33 cellular contexts compared by ENCODE assay signal in the genomic region with DNA sequence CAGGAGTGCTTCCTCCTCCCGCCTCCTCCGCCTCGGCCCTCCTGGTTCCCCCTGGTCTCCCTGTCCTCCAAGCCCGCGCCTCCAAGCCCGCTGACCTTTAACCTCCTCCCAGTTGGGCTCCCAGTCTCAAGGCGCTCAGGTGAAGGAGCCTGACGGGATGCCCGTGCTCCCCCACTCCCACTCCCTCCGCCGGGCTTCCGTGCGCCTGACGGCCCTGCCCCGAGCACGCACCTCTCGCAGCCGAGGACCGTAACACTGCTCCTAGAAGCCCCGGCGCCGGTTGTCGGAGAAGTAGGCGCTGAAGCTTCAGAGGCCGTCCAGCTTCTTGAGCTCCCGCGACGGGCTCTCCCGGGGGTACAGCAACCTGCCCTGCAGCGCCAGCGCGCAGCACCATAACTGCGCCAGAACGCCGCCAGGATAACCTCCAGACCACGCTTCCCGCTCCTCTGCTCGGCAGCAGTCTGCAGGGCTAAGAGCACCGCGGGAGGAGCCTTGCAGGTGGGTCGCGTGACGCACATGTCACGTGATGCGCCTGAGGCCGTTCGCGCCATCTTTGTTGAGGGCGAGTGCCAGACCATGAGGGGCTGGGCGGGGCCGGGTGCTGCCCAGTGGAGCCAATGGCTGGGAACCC.
DNase-seq lines count a peak whose midpoint lies in the region; ATAC-seq and TF ChIP-seq lines count a peak whose summit lies in the region.
"Had no signal": no experiment of that assay in that cellular context is flagged by ENCODE, and none has a peak within 500 bp of the region (broad histone marks: within the 10 kb centered on the region; RNA-seq: fewer than 3 reads in every experiment).

No MANE protein-coding gene starts in this region.

- TF ChIP-seq POLR2A in GM18505 (IDR thresholded peaks at IDR 0.05; ENCODE audit: borderline replicate concordance, extremely low read depth, insufficient read depth, insufficient read length) = no peak

- no peak overlapping the region for H2BK120ac ChIP-seq in trophoblast cell (ENCODE audit: insufficient read depth, low read length, poor library complexity)

- no peak overlapping the region for H3K23ac ChIP-seq in trophoblast cell (ENCODE audit: low read length)

- H3K27me3 ChIP-seq in trophoblast cell (ENCODE audit: insufficient read depth, low read length) = no peaks in the 10 kb centered on the region
- H3K27me3 ChIP-seq: esophagus squamous epithelium, foreskin keratinocyte, heart left ventricle, pancreas, SJCRH30, suprapubic skin, vagina had no signal

- peak; percentile 68 for DNase-seq in DMS114 treated with DMSO at 0.1 percent for 48 hours (lab: John Stamatoyannopoulos, UW; ENCODE audit: unreplicated experiment)
- DNase-seq in NCI-H2227 (lab: John Stamatoyannopoulos, UW; ENCODE audit: unreplicated experiment) = peak; percentile 86
- peak; percentile 40 for DNase-seq in coronary artery (ENCODE audit: low spot score)
- no peak for DNase-seq in trophoblast cell
- DNase-seq in NCI-H2196 (lab: John Stamatoyannopoulos, UW; ENCODE audit: unreplicated experiment) = no peak
- DNase-seq in GM19238 (ENCODE audit: insufficient read length, low spot score) = no peak
- DNase-seq in kidney tubule cell (ENCODE audit: low spot score) = no peak
- DNase-seq: activated naive CD4-positive, alpha-beta T cell treated with Interleukin-2 at 50 U/mL for 16 hours; activated T-cell treated with anti-CD3 and anti-CD28 coated beads, Interleukin-2, amount 50 U/mL, for 72 hours; CD4-positive, alpha-beta T cell; dermis blood vessel endothelial cell; DND-41; esophagus squamous epithelium; foreskin keratinocyte; GF-D8; GOT3; heart left ventricle; kidney glomerular epithelial cell; mammary epithelial cell; MM.1S; NCI-H2081 treated with DMSO at 0.1 percent for 48 hours; NCI-H446; NCI-H82; retina; SJCRH30; stimulated activated naive B cell treated with anti-CD40 and anti-IgM and Interleukin-4, amounts not matched to agents 10 μg/mL and 1 μg/mL and 100 μg/mL, for 72 hours; T-helper 1 cell had no signal

- no peak for TF ChIP-seq CTCF in coronary artery (IDR thresholded peaks at IDR 0.05)

- H3K9me3 ChIP-seq in trophoblast cell (ENCODE audit: insufficient read depth, low read depth, low read length) = peaks cover 79% of the 10 kb centered on the region
- H3K9me3 ChIP-seq: pancreas, SJCRH30 had no signal

- no peak overlapping the region for H3K9ac ChIP-seq in trophoblast cell (ENCODE audit: low read length)
- H3K9ac ChIP-seq: KMS-11 had no signal

- no peaks in the 10 kb centered on the region for H3K36me3 ChIP-seq in trophoblast cell (ENCODE audit: control insufficient read depth in 1 of 2, insufficient read depth in 2 of 2, low read length in 2 of 2)
- H3K36me3 ChIP-seq: esophagus squamous epithelium, heart left ventricle, pancreas, SJCRH30, suprapubic skin, vagina had no signal

- H4K12ac ChIP-seq in trophoblast cell (ENCODE audit: low read depth, low read length) = no peak overlapping the region

- H3K4me2 ChIP-seq in trophoblast cell (ENCODE audit: low read length) = no peak overlapping the region
- H3K4me2 ChIP-seq: KMS-11 had no signal

- H3K27ac ChIP-seq in coronary artery (no peak overlapping the region), trophoblast cell (ENCODE audit: low read depth, low read length) (no peak overlapping the region)
- H3K27ac ChIP-seq: esophagus squamous epithelium, foreskin keratinocyte, heart left ventricle, KMS-11, pancreas, SJCRH30, skin epidermis, suprapubic skin, vagina had no signal

- H4K91ac ChIP-seq in trophoblast cell (ENCODE audit: low read depth, low read length) = no peak overlapping the region

- no peak overlapping the region for H3K4me3 ChIP-seq in coronary artery
- H3K4me3 ChIP-seq in trophoblast cell (ENCODE audit: low read depth, low read length) = peak overlapping the region; percentile 13
- H3K4me3 ChIP-seq: esophagus squamous epithelium, heart left ventricle, pancreas, SJCRH30, skin epidermis, suprapubic skin, vagina had no signal

- no peaks in the 10 kb centered on the region for H3K79me1 ChIP-seq in trophoblast cell (ENCODE audit: low read length)

- H3K14ac ChIP-seq in trophoblast cell (ENCODE audit: low read length) = no peak overlapping the region

- no peak overlapping the region for H3K18ac ChIP-seq in trophoblast cell (ENCODE audit: low read length)

- H2BK12ac ChIP-seq in trophoblast cell (ENCODE audit: low read length) = no peak overlapping the region

- no peaks in the 10 kb centered on the region for H3K79me2 ChIP-seq in trophoblast cell (ENCODE audit: control insufficient read depth, insufficient read depth, low read length, poor library complexity)

- H3K4me1 ChIP-seq in trophoblast cell (ENCODE audit: control insufficient read depth in 1 of 2, insufficient read depth in 2 of 2, low read length in 2 of 2) = no peaks in the 10 kb centered on the region
- H3K4me1 ChIP-seq: esophagus squamous epithelium, foreskin keratinocyte, heart left ventricle, pancreas, SJCRH30, suprapubic skin, vagina had no signal

- WGBS in trophoblast cell (ENCODE audit: extremely low coverage, insufficient coverage, insufficient read length) = no CpG with 5 or more reads among the region's 51 CpGs

- no peak overlapping the region for H3K4ac ChIP-seq in trophoblast cell (ENCODE audit: low read depth, low read length)

- H2BK5ac ChIP-seq in trophoblast cell (ENCODE audit: low read depth, low read length, poor library complexity) = no peak overlapping the region

- H4K8ac ChIP-seq in trophoblast cell (ENCODE audit: low read depth, low read length) = no peak overlapping the region

- no peak overlapping the region for H2AK5ac ChIP-seq in trophoblast cell (ENCODE audit: low read length)

- H2AFZ ChIP-seq in trophoblast cell (ENCODE audit: insufficient read depth, low read length, poor library complexity) = no peak overlapping the region

- ATAC-seq in GM18505 (IDR thresholded peaks at IDR 0.05; ENCODE audit: unreplicated experiment) = no peak
- ATAC-seq: activated T-cell treated with anti-CD3 and anti-CD28 coated beads, Interleukin-2, amount 50 U/mL, for 72 hours; foreskin keratinocyte; heart left ventricle; pancreas; stimulated activated naive B cell treated with anti-CD40 and anti-IgM and Interleukin-4, amounts not matched to agents 10 μg/mL and 1 μg/mL and 100 μg/mL, for 72 hours had no signal

Comparison
In these comparisons a context has a peak if more than half of its experiments do, and no peak if none do; other contexts are left out.
1. DNase-seq: peak in DMS114 treated with DMSO at 0.1 percent for 48 hours (single experiment), NCI-H2227 (single experiment) and coronary artery (single experiment); none in trophoblast cell (0 of 2), NCI-H2196 (single experiment), GM19238 (single experiment) and kidney tubule cell (single experiment).